ENCODE assay signal across 18 cellular contexts in genomic region chr18:9927392-9928063, GRCh38. TPM values are rescaled to one million over a fixed set of nuclear protein-coding genes. Genes with fewer than 3 reads are reported as not detected.
A peak's percentile ranks its signal among the peaks of the same experiment; 100 is the strongest.
DNase-seq lines count a peak whose midpoint lies in the region; ATAC-seq, FAIRE-seq and TF ChIP-seq lines count a peak whose summit lies in the region.
"Had no signal": no experiment of that assay in that cellular context is flagged by ENCODE, and none has a peak within 500 bp of the region (broad histone marks: within the 10 kb centered on the region; RNA-seq: fewer than 3 reads in every experiment).

No MANE protein-coding gene starts in this region.

- H3K4me1 Mint-ChIP-seq in GM23338 (peaks cover 46% of the 10 kb centered on the region), activated B cell treated with CpG ODN at 0.5 μM for 24 hours (peaks cover 72% of the 10 kb centered on the region), naive B cell (peaks cover 40 to 63% (median 41%) of the 10 kb centered on the region in 3 donors)

- TF ChIP-seq CTCF in GM23338 (conservative IDR thresholded peaks at IDR 0.05; ENCODE audit: low read depth in 2 of 2) (no peak), activated B cell treated with CpG ODN at 0.5 μM for 24 hours (IDR thresholded peaks at IDR 0.05) (no peak)

- H3K9me3 Mint-ChIP-seq in GM23338 (no peaks in the 10 kb centered on the region), activated B cell treated with CpG ODN at 0.5 μM for 24 hours (no peaks in the 10 kb centered on the region), naive B cell (no peaks in the 10 kb centered on the region)
- H3K9me3 Mint-ChIP-seq: CD14-positive monocyte had no signal

- no peak for DNase-seq in GM23338 (ENCODE audit: low spot score)
- no peak for DNase-seq in activated B cell treated with CpG ODN at 0.5 μM for 24 hours
- no peak for DNase-seq in naive B cell
- no peak for DNase-seq in KBM-7
- no peak for DNase-seq in posterior cingulate gyrus
- no peak for DNase-seq in RCC 7860 (ENCODE audit: low spot score)
- DNase-seq: activated naive CD4-positive, alpha-beta T cell; IMR-90; mesendoderm; NCI-H1417 treated with DMSO at 0.1 percent for 48 hours had no signal

- H3K27ac Mint-ChIP-seq in GM23338 (no peak overlapping the region), activated B cell treated with CpG ODN at 0.5 μM for 24 hours (no peak overlapping the region), naive B cell (peak overlapping the region in 5 of 6 donors; percentile 4 to 94 (median 72))

- H3K27me3 Mint-ChIP-seq in GM23338 (ENCODE audit: insufficient read depth, low read depth, poor library complexity) (no peaks in the 10 kb centered on the region), activated B cell treated with CpG ODN at 0.5 μM for 24 hours (no peaks in the 10 kb centered on the region), naive B cell (no peaks in the 10 kb centered on the region)

- peaks cover 100% of the 10 kb centered on the region for H3K79me2 ChIP-seq in GM23338 (replicated peaks; ENCODE audit: insufficient read depth)

- no peaks in the 10 kb centered on the region for H3K27me3 ChIP-seq in BLaER1 treated with 17β-estradiol and CSF1 and Interleukin-3, amounts not matched to agents 10 nM and 100 nM
- no peaks in the 10 kb centered on the region for H3K27me3 ChIP-seq in GM23338 (ENCODE audit: insufficient read depth)
- H3K27me3 ChIP-seq: vagina had no signal

- in situ Hi-C loops in KBM-7 (cut with MboI; ENCODE audit: low pct_unique_long_range_greater_than_20kb, low sequenced_read_pairs), result no loop called here

- FAIRE-seq in RCC 7860 (lab: Jason Lieb, UNC), result no peak
- FAIRE-seq: endothelial cell of umbilical vein had no signal

- no peaks in the 10 kb centered on the region for H3F3A ChIP-seq in GM23338 (replicated peaks; ENCODE audit: low read depth)

- CTCF ChIA-PET in activated B cell treated with CpG ODN at 0.5 μM for 24 hours (lab: Charles Lee), result no interaction called here

- H3K36me3 ChIP-seq in BLaER1 treated with 17β-estradiol and CSF1 and Interleukin-3, amounts not matched to agents 10 nM and 100 nM, result peaks cover 10 to 16% (median 14%) of the 10 kb centered on the region in 11 experiments; a peak in 19 of 22 replicates
- H3K36me3 ChIP-seq in GM23338 (ENCODE audit: insufficient read depth), result no peaks in the 10 kb centered on the region
- H3K36me3 ChIP-seq: vagina had no signal

- H4K20me1 ChIP-seq in BLaER1 treated with 17β-estradiol and CSF1 and Interleukin-3, amounts not matched to agents 10 nM and 100 nM, result peaks cover 98 to 100% (median 100%) of the 10 kb centered on the region in 11 experiments
- H4K20me1 ChIP-seq in GM23338 (replicated peaks; ENCODE audit: insufficient read depth), result peaks cover 12% of the 10 kb centered on the region

- no peak overlapping the region for H3K4me3 ChIP-seq in BLaER1 treated with 17β-estradiol and CSF1 and Interleukin-3, amounts not matched to agents 10 nM and 100 nM
- no peak overlapping the region for H3K4me3 ChIP-seq in GM23338
- H3K4me3 ChIP-seq: HAP-1, vagina had no signal

- POLR2A ChIA-PET in activated B cell treated with CpG ODN at 0.5 μM for 24 hours (lab: Charles Lee), result interaction anchor here (1.3 kb wide), 1 partner anchor 14 kb away, joined by 4 read pairs; the partner anchor contains the start of gene VAPA

- H3K9me3 ChIP-seq in BLaER1 treated with 17β-estradiol and CSF1 and Interleukin-3, amounts not matched to agents 10 nM and 100 nM (replicated peaks in 1 of 11), result no peaks in the 10 kb centered on the region
- H3K9me3 ChIP-seq: HAP-1, vagina had no signal

- H3K27ac ChIP-seq in BLaER1 treated with 17β-estradiol and CSF1 and Interleukin-3, amounts not matched to agents 10 nM and 100 nM, result 0 out of 22 replicates have a peak overlapping the region, but pooled peaks of 1 of the 11 experiments have one; percentile 3
- H3K27ac ChIP-seq in GM23338 (ENCODE audit: low read depth), result no peak overlapping the region
- H3K27ac ChIP-seq: parathyroid adenoma, vagina had no signal

- H3K4me3 Mint-ChIP-seq in GM23338, result no peak overlapping the region; the same call in 2 of the 3 replicates
- H3K4me3 Mint-ChIP-seq in activated B cell treated with CpG ODN at 0.5 μM for 24 hours, result peak overlapping the region; percentile 13
- H3K4me3 Mint-ChIP-seq in naive B cell, result peak overlapping the region in 7 of 8 donors; percentile 21 to 67 (median 57)
- H3K4me3 Mint-ChIP-seq: CD14-positive monocyte had no signal

- peaks cover 9% of the 10 kb centered on the region; the same call in 2 of the 3 replicates for H3K36me3 Mint-ChIP-seq in GM23338 (ENCODE audit: low read depth)
- H3K36me3 Mint-ChIP-seq in activated B cell treated with CpG ODN at 0.5 μM for 24 hours (ENCODE audit: low read depth), result peaks cover 12% of the 10 kb centered on the region
- no peaks in the 10 kb centered on the region for H3K36me3 Mint-ChIP-seq in naive B cell

- no peak for ATAC-seq in GM23338
- no peak for ATAC-seq in activated B cell treated with CpG ODN at 0.5 μM for 24 hours (ENCODE audit: low read depth)
- ATAC-seq in naive B cell (ENCODE audit: low read depth in 2 of 2), result peak; percentile 55 to 62

- peaks cover 22 to 94% (median 59%) of the 10 kb centered on the region in 10 experiments for H3K4me1 ChIP-seq in BLaER1 treated with 17β-estradiol and CSF1 and Interleukin-3, amounts not matched to agents 10 nM and 100 nM
- H3K4me1 ChIP-seq in GM23338 (ENCODE audit: insufficient read depth), result peaks cover 47% of the 10 kb centered on the region

- no peak overlapping the region for H2AFZ ChIP-seq in GM23338
- H2AFZ ChIP-seq: parathyroid adenoma had no signal

- peak overlapping the region; percentile 51 to 86 (median 67); a peak in 21 of 22 replicates for H3K4me2 ChIP-seq in BLaER1 treated with 17β-estradiol and CSF1 and Interleukin-3, amounts not matched to agents 10 nM and 100 nM
- H3K4me2 ChIP-seq in GM23338, result peak overlapping the region; percentile 19; the same call in 1 of the 2 replicates

- intact Hi-C loops in activated B cell treated with CpG ODN at 0.5 μM for 24 hours (cut with micrococcal nuclease), result no loop called here
- intact Hi-C loops in posterior cingulate gyrus (cut with DNase I), result no loop called here

- peak overlapping the region in 2 of 11 experiments; percentile 15 to 24; a peak in 2 of 22 replicates for H3K9ac ChIP-seq in BLaER1 treated with 17β-estradiol and CSF1 and Interleukin-3, amounts not matched to agents 10 nM and 100 nM
- H3K9ac ChIP-seq: parathyroid adenoma had no signal

- H3K9me2 ChIP-seq in GM23338 (ENCODE audit: insufficient read depth), result no peaks in the 10 kb centered on the region

TF ChIP-seq in GM23338, 12 proteins besides CTCF, POLR2A, EP300 and RAD21 (continues in another document):
- TF ChIP-seq JUNB (IDR thresholded peaks at IDR 0.05; ENCODE audit: unreplicated experiment) (no peak), ZNF114 (CRISPR knock-in tag; IDR thresholded peaks at IDR 0.05) (no peak), CREB1 (CRISPR knock-in tag; IDR thresholded peaks at IDR 0.05; ENCODE audit: low read depth) (no peak), REST (IDR thresholded peaks at IDR 0.05; ENCODE audit: unreplicated experiment) (no peak), ETS1 (IDR thresholded peaks at IDR 0.05) (no peak), STAT1 (IDR thresholded peaks at IDR 0.05; ENCODE audit: unreplicated experiment) (no peak), EZH2 (IDR thresholded peaks at IDR 0.05; ENCODE audit: low read depth, unreplicated experiment) (no peak), EZH2phosphoT487 (IDR thresholded peaks at IDR 0.05; ENCODE audit: unreplicated experiment) (no peak), ZNF331 (CRISPR knock-in tag; IDR thresholded peaks at IDR 0.05; ENCODE audit: low read depth) (no peak)

RNA-seq across cellular contexts. Expression of gene VAPA, which starts 13.7 kb away (rescaled TPM):
- 166 and 178 TPM in 2 replicates for total RNA-seq in GM23338 (2014; rRNA removed; shearing (Covaris generic))
- polyA plus RNA-seq in GM23338 (2016; fragmentation: Nextera tagmentation; extraction: Ambion mirVana) (158 and 162 TPM in 2 replicates), naive B cell (ENCODE audit: low read depth in 6 of 6) (100 to 1,000 TPM; 240 to 309 (median 258) TPM)
- total RNA-seq in activated B cell treated with CpG ODN at 0.5 μM for 24 hours, result 114 and 124 TPM in 2 replicates

RNA-seq across cellular contexts. Expression of gene TXNDC2, which starts 41.8 kb away (rescaled TPM):
- not detected in 2 replicates for total RNA-seq in GM23338 (2014; rRNA removed; shearing (Covaris generic))
- 0.16 TPM in 1 of 2 replicates, not detected in the other for polyA plus RNA-seq in GM23338 (2016; fragmentation: Nextera tagmentation; extraction: Ambion mirVana)
- total RNA-seq in activated B cell treated with CpG ODN at 0.5 μM for 24 hours, result 0.13 and 0.54 TPM in 2 replicates
- under 1 TPM in 2 of 6 donors, not detected in 4; 0.19 to 0.20 TPM for polyA plus RNA-seq in naive B cell (ENCODE audit: low read depth in 6 of 6)
- total RNA-seq: activated CD8-positive, alpha-beta memory T cell treated with anti-CD3 and anti-CD28 coated beads for 36 hours; cardiac septum; endothelial cell of umbilical vein had no signal
- polyA plus RNA-seq: IMR-90 had no signal

Comparison
In these comparisons a context has a peak if more than half of its experiments do, and no peak if none do; other contexts are left out.
1. ATAC-seq: peak in naive B cell (2 of 2); none in GM23338 (single experiment) and activated B cell treated with CpG ODN at 0.5 μM for 24 hours (single experiment).
2. H3K27ac Mint-ChIP-seq: peak in naive B cell (5 of 6); none in GM23338 (single experiment) and activated B cell treated with CpG ODN at 0.5 μM for 24 hours (single experiment).